ENCODE assay signal across 1 cellular context in genomic region chr5:81721049-81721448, GRCh38.
TF ChIP-seq lines count a peak whose summit lies in the region.

No MANE protein-coding gene starts in this region.

TF ChIP-seq in GM12878, 131 proteins besides CTCF, POLR2A, EP300 and RAD21:
- TF ChIP-seq MTA2 (IDR thresholded peaks at IDR 0.05; ENCODE audit: low read depth): no peak
- no peak for TF ChIP-seq CEBPB (IDR thresholded peaks at IDR 0.05; ENCODE audit: borderline replicate concordance in 1 of 2, low read depth in 2 of 2, low read length in 2 of 2)
- TF ChIP-seq MYB (IDR thresholded peaks at IDR 0.05; ENCODE audit: borderline replicate concordance, low read depth, low read length): no peak
- no peak for TF ChIP-seq RAD51 (IDR thresholded peaks at IDR 0.05)
- TF ChIP-seq MLLT1 (IDR thresholded peaks at IDR 0.05): no peak
- no peak for TF ChIP-seq PBX3 (IDR thresholded peaks at IDR 0.05; ENCODE audit: insufficient replicate concordance, low read depth, low read length)
- no peak for TF ChIP-seq ETV6 (conservative IDR thresholded peaks at IDR 0.05 in 1 of 2, IDR thresholded peaks at IDR 0.05 in 1 of 2; ENCODE audit: borderline replicate concordance in 1 of 2, low read depth in 1 of 2)
- no peak for TF ChIP-seq SRF (IDR thresholded peaks at IDR 0.05; ENCODE audit: low read depth in 2 of 2, low read length in 2 of 2)
- no peak for TF ChIP-seq SIN3A (IDR thresholded peaks at IDR 0.05; ENCODE audit: low read depth, low read length)
- no peak for TF ChIP-seq NRF1 (conservative IDR thresholded peaks at IDR 0.05; ENCODE audit: low read depth, low read length)
